8 cellular contexts compared by ENCODE assay signal in the genomic region with DNA sequence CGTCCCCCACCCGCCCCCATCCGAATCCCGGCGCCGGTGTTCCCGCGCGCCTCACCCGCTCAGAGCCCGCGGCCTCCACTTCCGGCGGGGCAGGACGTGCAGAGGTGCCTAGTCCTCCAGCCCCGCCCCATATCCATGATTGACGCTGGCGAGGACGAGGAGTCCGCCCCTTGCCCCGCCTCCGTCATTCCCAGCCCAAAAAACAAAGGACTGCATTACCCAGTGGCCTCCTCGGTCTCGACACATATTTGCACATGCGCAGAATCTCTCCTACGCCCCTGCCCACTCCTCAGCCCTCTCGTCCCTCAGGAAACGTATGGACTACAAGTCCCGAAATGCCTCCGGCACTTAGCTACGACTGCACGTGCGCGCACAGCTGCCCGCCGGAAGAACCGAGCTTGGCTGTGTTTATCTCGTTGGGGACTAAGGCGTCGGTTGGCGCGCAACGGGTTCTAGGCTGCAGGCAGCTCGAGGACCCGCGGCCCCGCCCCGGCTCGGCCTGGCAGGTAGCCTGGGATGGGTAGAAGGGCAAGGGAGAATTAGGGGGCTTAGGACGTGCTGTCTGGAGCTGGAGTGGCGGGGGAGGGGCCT. TPM values are rescaled to one million over a fixed set of nuclear protein-coding genes. Genes with fewer than 3 reads are reported as not detected.
DNase-seq lines count a peak whose midpoint lies in the region; ATAC-seq and TF ChIP-seq lines count a peak whose summit lies in the region.

A gene with protein sequence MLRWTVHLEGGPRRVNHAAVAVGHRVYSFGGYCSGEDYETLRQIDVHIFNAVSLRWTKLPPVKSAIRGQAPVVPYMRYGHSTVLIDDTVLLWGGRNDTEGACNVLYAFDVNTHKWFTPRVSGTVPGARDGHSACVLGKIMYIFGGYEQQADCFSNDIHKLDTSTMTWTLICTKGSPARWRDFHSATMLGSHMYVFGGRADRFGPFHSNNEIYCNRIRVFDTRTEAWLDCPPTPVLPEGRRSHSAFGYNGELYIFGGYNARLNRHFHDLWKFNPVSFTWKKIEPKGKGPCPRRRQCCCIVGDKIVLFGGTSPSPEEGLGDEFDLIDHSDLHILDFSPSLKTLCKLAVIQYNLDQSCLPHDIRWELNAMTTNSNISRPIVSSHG (plus strand): TSS at position 407 of the 591 bp plus-strand sequence. CDS start 2,944 bp downstream, outside the sequence.
A gene (minus strand): TSS at position 104 of the 591 bp plus-strand sequence. CDS start 133 bp downstream, outside the sequence.

- H4K20me1 ChIP-seq in PC-3 (ENCODE audit: low read length), result no peaks in the 10 kb centered on the region

- H3K27me3 ChIP-seq in PC-3 (ENCODE audit: low read length), result no peaks in the 10 kb centered on the region
- no peaks in the 10 kb centered on the region for H3K27me3 ChIP-seq in mononuclear cell (ENCODE audit: insufficient read depth, low read length)

- no peaks in the 10 kb centered on the region for H3F3A ChIP-seq in PC-3 (ENCODE audit: low read length, unreplicated experiment)

- peaks cover 52% of the 10 kb centered on the region for H3K79me2 ChIP-seq in PC-3 (ENCODE audit: low read length)

- no peaks in the 10 kb centered on the region for H3K9me2 ChIP-seq in PC-3 (replicated peaks; ENCODE audit: low read length)

- H2AFZ ChIP-seq in PC-3 (ENCODE audit: low read length), result peak within 1 kb of the TSS; percentile 88

- peaks cover 28% of the 10 kb centered on the region; the same call in 1 of the 2 replicates for H3K36me3 ChIP-seq in PC-3 (ENCODE audit: low read depth, low read length)

- H3K4me2 ChIP-seq in PC-3 (ENCODE audit: low read length), result peak within 1 kb of the TSS; percentile 95

- H3K27ac ChIP-seq in PC-3 (ENCODE audit: low read length), result peak within 1 kb of the TSS; percentile 17; the same call in 1 of the 2 replicates

- TF ChIP-seq CTCF in PC-3 (conservative IDR thresholded peaks at IDR 0.05; ENCODE audit: low read depth, low read length), result no peak
- no peak for TF ChIP-seq CTCF in epithelial cell of esophagus (IDR thresholded peaks at IDR 0.05; ENCODE audit: insufficient read depth, low read depth, low read length, missing control alignments)

- H3K9me3 ChIP-seq in PC-3 (ENCODE audit: low read length) (no peaks in the 10 kb centered on the region), mononuclear cell (ENCODE audit: low read depth, low read length) (no peaks in the 10 kb centered on the region)

- ATAC-seq in GM21576 (IDR thresholded peaks at IDR 0.05; ENCODE audit: unreplicated experiment) (peak; percentile 90), PC-3 (peak; percentile 92)

- H3K4me3 ChIP-seq in PC-3 (ENCODE audit: low read length) (peak within 1 kb of the TSS; percentile 91), epithelial cell of esophagus (ENCODE audit: low read length) (peak within 1 kb of the TSS; percentile 98), mononuclear cell (ENCODE audit: low read length) (peak within 1 kb of the TSS; percentile 54)

- intact Hi-C loops in PC-3 (cut with micrococcal nuclease), result loop anchor here (2.0 kb wide), 1 partner anchor 29 kb away; a partner anchor contains a TSS

- H3K4me1 ChIP-seq in PC-3 (ENCODE audit: insufficient read depth, low read length) (peaks cover 23% of the 10 kb centered on the region), mononuclear cell (ENCODE audit: insufficient read depth, low read length) (peaks cover 41% of the 10 kb centered on the region)

- peak within 1 kb of the TSS; percentile 90 for H3K9ac ChIP-seq in PC-3 (ENCODE audit: low read length)

- no peak for TF ChIP-seq EP300 in Ishikawa (IDR thresholded peaks at IDR 0.05; ENCODE audit: borderline replicate concordance)

- TF ChIP-seq RAD21 in Ishikawa (IDR thresholded peaks at IDR 0.05; ENCODE audit: low read depth), result no peak

- CTCF ChIA-PET in PC-3 (lab: Charles Lee), result interaction anchor here (0.6 kb wide), 1 partner anchor 130 kb away, joined by 3 read pairs; no protein-coding TSS in a partner anchor

- no TSS peak for BruUV-seq in PC-3 (replicated peaks; lab: Mats Ljungman, UMichigan)

- POLR2A ChIA-PET in PC-3 (lab: Charles Lee; ENCODE audit: unreplicated experiment), result interaction anchor here (0.5 to 1.4 kb wide), 8 partner anchors 35 to 724 kb away, joined by 3 to 15 read pairs (median 8); a partner anchor contains a TSS

- peak; percentile 100 for DNase-seq in DMS114 treated with DMSO at 0.1 percent for 48 hours (lab: John Stamatoyannopoulos, UW; ENCODE audit: unreplicated experiment)
- peak; percentile 99 for DNase-seq in PC-3
- peak; percentile 98 for DNase-seq in activated T-cell treated with anti-CD3 and anti-CD28 coated beads for 48 hours (ENCODE audit: low read depth)
- DNase-seq in epithelial cell of esophagus (ENCODE audit: low read depth), result peak; percentile 100
- DNase-seq in stimulated activated CD8-positive, alpha-beta memory T cell treated with anti-CD3 and anti-CD28 coated beads, Interleukin-4, amount 100 ng/mL, for 1 hour (ENCODE audit: low read depth in 2 of 2, low spot score in 1 of 2), result peak; percentile 93 to 97

TF ChIP-seq in Ishikawa, 13 proteins besides CTCF, POLR2A, EP300 and RAD21:
- TF ChIP-seq, protein P1, sequence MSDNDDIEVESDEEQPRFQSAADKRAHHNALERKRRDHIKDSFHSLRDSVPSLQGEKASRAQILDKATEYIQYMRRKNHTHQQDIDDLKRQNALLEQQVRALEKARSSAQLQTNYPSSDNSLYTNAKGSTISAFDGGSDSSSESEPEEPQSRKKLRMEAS (IDR thresholded peaks at IDR 0.05), result peak; percentile 90
- TF ChIP-seq TEAD4 (IDR thresholded peaks at IDR 0.05) (no peak), FOXM1 (IDR thresholded peaks at IDR 0.05; ENCODE audit: borderline replicate concordance, low read depth) (no peak), CEBPB (IDR thresholded peaks at IDR 0.05) (no peak), NFIC (IDR thresholded peaks at IDR 0.05) (0 out of 2 replicates have a peak, but pooled peaks have one; percentile 19), TAF1 (IDR thresholded peaks at IDR 0.05; ENCODE audit: low read depth) (peak; percentile 57), TCF12 (IDR thresholded peaks at IDR 0.05; ENCODE audit: low read depth) (0 out of 2 replicates have a peak, but pooled peaks have one; percentile 38), CREB1 (IDR thresholded peaks at IDR 0.05; ENCODE audit: low read depth) (peak; percentile 61), EGR1 (IDR thresholded peaks at IDR 0.05) (0 out of 2 replicates have a peak, but pooled peaks have one; percentile 1), YY1 (IDR thresholded peaks at IDR 0.05; ENCODE audit: low read depth) (no peak), ZBTB7A (IDR thresholded peaks at IDR 0.05; ENCODE audit: low read depth) (0 out of 2 replicates have a peak, but pooled peaks have one; percentile 7)
- TF ChIP-seq, protein P2, sequence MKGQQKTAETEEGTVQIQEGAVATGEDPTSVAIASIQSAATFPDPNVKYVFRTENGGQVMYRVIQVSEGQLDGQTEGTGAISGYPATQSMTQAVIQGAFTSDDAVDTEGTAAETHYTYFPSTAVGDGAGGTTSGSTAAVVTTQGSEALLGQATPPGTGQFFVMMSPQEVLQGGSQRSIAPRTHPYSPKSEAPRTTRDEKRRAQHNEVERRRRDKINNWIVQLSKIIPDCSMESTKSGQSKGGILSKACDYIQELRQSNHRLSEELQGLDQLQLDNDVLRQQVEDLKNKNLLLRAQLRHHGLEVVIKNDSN (IDR thresholded peaks at IDR 0.05), result peak; percentile 75
- TF ChIP-seq, protein P3, sequence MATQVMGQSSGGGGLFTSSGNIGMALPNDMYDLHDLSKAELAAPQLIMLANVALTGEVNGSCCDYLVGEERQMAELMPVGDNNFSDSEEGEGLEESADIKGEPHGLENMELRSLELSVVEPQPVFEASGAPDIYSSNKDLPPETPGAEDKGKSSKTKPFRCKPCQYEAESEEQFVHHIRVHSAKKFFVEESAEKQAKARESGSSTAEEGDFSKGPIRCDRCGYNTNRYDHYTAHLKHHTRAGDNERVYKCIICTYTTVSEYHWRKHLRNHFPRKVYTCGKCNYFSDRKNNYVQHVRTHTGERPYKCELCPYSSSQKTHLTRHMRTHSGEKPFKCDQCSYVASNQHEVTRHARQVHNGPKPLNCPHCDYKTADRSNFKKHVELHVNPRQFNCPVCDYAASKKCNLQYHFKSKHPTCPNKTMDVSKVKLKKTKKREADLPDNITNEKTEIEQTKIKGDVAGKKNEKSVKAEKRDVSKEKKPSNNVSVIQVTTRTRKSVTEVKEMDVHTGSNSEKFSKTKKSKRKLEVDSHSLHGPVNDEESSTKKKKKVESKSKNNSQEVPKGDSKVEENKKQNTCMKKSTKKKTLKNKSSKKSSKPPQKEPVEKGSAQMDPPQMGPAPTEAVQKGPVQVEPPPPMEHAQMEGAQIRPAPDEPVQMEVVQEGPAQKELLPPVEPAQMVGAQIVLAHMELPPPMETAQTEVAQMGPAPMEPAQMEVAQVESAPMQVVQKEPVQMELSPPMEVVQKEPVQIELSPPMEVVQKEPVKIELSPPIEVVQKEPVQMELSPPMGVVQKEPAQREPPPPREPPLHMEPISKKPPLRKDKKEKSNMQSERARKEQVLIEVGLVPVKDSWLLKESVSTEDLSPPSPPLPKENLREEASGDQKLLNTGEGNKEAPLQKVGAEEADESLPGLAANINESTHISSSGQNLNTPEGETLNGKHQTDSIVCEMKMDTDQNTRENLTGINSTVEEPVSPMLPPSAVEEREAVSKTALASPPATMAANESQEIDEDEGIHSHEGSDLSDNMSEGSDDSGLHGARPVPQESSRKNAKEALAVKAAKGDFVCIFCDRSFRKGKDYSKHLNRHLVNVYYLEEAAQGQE (IDR thresholded peaks at IDR 0.05; ENCODE audit: low read depth), result no peak

RNA-seq across cellular contexts. Expression of the first gene that starts in this region (rescaled TPM):
- 68.9 and 76.0 TPM in 2 replicates for total RNA-seq in PC-3 (2014; rRNA removed)
- 30.2 TPM for total RNA-seq in mononuclear cell

RNA-seq across cellular contexts. Expression of the second gene that starts in this region (rescaled TPM):
- total RNA-seq in PC-3 (2014; rRNA removed) (131 and 146 TPM in 2 replicates), mononuclear cell (17.7 TPM)

Comparison
In these comparisons a context has a peak if more than half of its experiments do, and no peak if none do; other contexts are left out.
1. Peak in every context shown above with its lines: DNase-seq, ATAC-seq, H3K4me3 ChIP-seq and H3K27ac ChIP-seq.